ENCODE assay signal across 1 cellular context in genomic region chr1:24642481-24643361, GRCh38.
TF ChIP-seq lines count a peak whose summit lies in the region.

A gene with protein sequence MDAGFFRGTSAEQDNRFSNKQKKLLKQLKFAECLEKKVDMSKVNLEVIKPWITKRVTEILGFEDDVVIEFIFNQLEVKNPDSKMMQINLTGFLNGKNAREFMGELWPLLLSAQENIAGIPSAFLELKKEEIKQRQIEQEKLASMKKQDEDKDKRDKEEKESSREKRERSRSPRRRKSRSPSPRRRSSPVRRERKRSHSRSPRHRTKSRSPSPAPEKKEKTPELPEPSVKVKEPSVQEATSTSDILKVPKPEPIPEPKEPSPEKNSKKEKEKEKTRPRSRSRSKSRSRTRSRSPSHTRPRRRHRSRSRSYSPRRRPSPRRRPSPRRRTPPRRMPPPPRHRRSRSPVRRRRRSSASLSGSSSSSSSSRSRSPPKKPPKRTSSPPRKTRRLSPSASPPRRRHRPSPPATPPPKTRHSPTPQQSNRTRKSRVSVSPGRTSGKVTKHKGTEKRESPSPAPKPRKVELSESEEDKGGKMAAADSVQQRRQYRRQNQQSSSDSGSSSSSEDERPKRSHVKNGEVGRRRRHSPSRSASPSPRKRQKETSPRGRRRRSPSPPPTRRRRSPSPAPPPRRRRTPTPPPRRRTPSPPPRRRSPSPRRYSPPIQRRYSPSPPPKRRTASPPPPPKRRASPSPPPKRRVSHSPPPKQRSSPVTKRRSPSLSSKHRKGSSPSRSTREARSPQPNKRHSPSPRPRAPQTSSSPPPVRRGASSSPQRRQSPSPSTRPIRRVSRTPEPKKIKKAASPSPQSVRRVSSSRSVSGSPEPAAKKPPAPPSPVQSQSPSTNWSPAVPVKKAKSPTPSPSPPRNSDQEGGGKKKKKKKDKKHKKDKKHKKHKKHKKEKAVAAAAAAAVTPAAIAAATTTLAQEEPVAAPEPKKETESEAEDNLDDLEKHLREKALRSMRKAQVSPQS (plus strand): TSS chr1:24643302. CDS start chr1:24643327, 25 bp downstream.

TF ChIP-seq in HepG2, 621 proteins besides CTCF, POLR2A, EP300 and RAD21 (continued from another document and continues in another):
- TF ChIP-seq AKNA (CRISPR knock-in tag; IDR thresholded peaks at IDR 0.05; ENCODE audit: borderline replicate concordance) (0 out of 2 replicates have a peak, but pooled peaks have one; percentile 75), ZNF20 (CRISPR knock-in tag; IDR thresholded peaks at IDR 0.05) (peak; percentile 85; the same call in 1 of the 2 replicates), ZNF672 (CRISPR knock-in tag; IDR thresholded peaks at IDR 0.05) (no peak), KLF11 (CRISPR knock-in tag; IDR thresholded peaks at IDR 0.05) (0 out of 2 replicates have a peak, but pooled peaks have one; percentile 57), ZNF709 (CRISPR knock-in tag; IDR thresholded peaks at IDR 0.05) (peak; percentile 84; the same call in 1 of the 2 replicates), MYNN (CRISPR knock-in tag; IDR thresholded peaks at IDR 0.05; ENCODE audit: low read depth) (no peak), KLF15 (CRISPR knock-in tag; IDR thresholded peaks at IDR 0.05; ENCODE audit: borderline replicate concordance) (no peak), SMAD1 (CRISPR knock-in tag; IDR thresholded peaks at IDR 0.05; ENCODE audit: borderline replicate concordance, low read depth) (0 out of 2 replicates have a peak, but pooled peaks have one; percentile 86), TIGD3 (CRISPR knock-in tag; IDR thresholded peaks at IDR 0.05; ENCODE audit: borderline replicate concordance) (no peak), HNF1B (CRISPR knock-in tag; IDR thresholded peaks at IDR 0.05) (0 out of 2 replicates have a peak, but pooled peaks have one; percentile 32), HCFC1 (IDR thresholded peaks at IDR 0.05; ENCODE audit: low read depth, low read length) (peak; percentile 32; the same call in 1 of the 2 replicates), ATF4 (CRISPR knock-in tag; IDR thresholded peaks at IDR 0.05) (peak in 1 of 2 experiments; percentile 72; a peak in 1 of 4 replicates), ZNF879 (CRISPR knock-in tag; IDR thresholded peaks at IDR 0.05) (no peak), ZNF75D (CRISPR knock-in tag; IDR thresholded peaks at IDR 0.05; ENCODE audit: borderline replicate concordance) (no peak), HOXA3 (CRISPR knock-in tag; IDR thresholded peaks at IDR 0.05) (peak; percentile 98), MBD4 (IDR thresholded peaks at IDR 0.05; ENCODE audit: borderline replicate concordance, low read length) (no peak), ERF (CRISPR knock-in tag; IDR thresholded peaks at IDR 0.05) (peak; percentile 87; the same call in 1 of the 2 replicates), SMAD9 (CRISPR knock-in tag; IDR thresholded peaks at IDR 0.05) (peak; percentile 85; the same call in 1 of the 2 replicates), SALL2 (CRISPR knock-in tag; IDR thresholded peaks at IDR 0.05) (peak; percentile 88), CHCHD3 (CRISPR knock-in tag; IDR thresholded peaks at IDR 0.05) (0 out of 2 replicates have a peak, but pooled peaks have one; percentile 72), ZNF205 (CRISPR knock-in tag; IDR thresholded peaks at IDR 0.05) (peak; percentile 78; the same call in 1 of the 2 replicates), ZFP1 (CRISPR knock-in tag; IDR thresholded peaks at IDR 0.05) (0 out of 2 replicates have a peak, but pooled peaks have one; percentile 6), ZNF749 (CRISPR knock-in tag; IDR thresholded peaks at IDR 0.05; ENCODE audit: borderline replicate concordance) (peak; percentile 87; the same call in 1 of the 2 replicates), ZNF503 (CRISPR knock-in tag; IDR thresholded peaks at IDR 0.05) (0 out of 2 replicates have a peak, but pooled peaks have one; percentile 54), ZNF564 (CRISPR knock-in tag; IDR thresholded peaks at IDR 0.05) (peak; percentile 23; the same call in 1 of the 2 replicates), CHD2 (IDR thresholded peaks at IDR 0.05; ENCODE audit: low read depth, low read length) (peak; percentile 10; the same call in 1 of the 2 replicates), ATF7 (IDR thresholded peaks at IDR 0.05) (no peak), ATF7 (CRISPR knock-in tag; IDR thresholded peaks at IDR 0.05) (0 out of 2 replicates have a peak, but pooled peaks have one; percentile 30), ZXDC (CRISPR knock-in tag; IDR thresholded peaks at IDR 0.05) (no peak; the same call in 1 of the 2 replicates), ZNF580 (CRISPR knock-in tag; IDR thresholded peaks at IDR 0.05; ENCODE audit: borderline replicate concordance, low read depth) (peak; percentile 77; the same call in 1 of the 2 replicates)
- TF ChIP-seq, protein P1, sequence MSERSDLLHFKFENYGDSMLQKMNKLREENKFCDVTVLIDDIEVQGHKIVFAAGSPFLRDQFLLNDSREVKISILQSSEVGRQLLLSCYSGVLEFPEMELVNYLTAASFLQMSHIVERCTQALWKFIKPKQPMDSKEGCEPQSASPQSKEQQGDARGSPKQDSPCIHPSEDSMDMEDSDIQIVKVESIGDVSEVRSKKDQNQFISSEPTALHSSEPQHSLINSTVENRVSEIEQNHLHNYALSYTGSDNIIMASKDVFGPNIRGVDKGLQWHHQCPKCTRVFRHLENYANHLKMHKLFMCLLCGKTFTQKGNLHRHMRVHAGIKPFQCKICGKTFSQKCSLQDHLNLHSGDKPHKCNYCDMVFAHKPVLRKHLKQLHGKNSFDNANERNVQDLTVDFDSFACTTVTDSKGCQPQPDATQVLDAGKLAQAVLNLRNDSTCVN (CRISPR knock-in tag; IDR thresholded peaks at IDR 0.05; ENCODE audit: borderline replicate concordance) = peak; percentile 40; the same call in 1 of the 2 replicates
- TF ChIP-seq, protein P2, sequence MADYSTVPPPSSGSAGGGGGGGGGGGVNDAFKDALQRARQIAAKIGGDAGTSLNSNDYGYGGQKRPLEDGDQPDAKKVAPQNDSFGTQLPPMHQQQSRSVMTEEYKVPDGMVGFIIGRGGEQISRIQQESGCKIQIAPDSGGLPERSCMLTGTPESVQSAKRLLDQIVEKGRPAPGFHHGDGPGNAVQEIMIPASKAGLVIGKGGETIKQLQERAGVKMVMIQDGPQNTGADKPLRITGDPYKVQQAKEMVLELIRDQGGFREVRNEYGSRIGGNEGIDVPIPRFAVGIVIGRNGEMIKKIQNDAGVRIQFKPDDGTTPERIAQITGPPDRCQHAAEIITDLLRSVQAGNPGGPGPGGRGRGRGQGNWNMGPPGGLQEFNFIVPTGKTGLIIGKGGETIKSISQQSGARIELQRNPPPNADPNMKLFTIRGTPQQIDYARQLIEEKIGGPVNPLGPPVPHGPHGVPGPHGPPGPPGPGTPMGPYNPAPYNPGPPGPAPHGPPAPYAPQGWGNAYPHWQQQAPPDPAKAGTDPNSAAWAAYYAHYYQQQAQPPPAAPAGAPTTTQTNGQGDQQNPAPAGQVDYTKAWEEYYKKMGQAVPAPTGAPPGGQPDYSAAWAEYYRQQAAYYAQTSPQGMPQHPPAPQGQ (CRISPR knock-in tag; IDR thresholded peaks at IDR 0.05; ENCODE audit: borderline replicate concordance) = peak; percentile 91; the same call in 1 of the 2 replicates
